In genomic region chr20:51487076-51487475, GRCh38 we compare ENCODE assay signal across 24 cellular contexts. TPM values are rescaled to one million over a fixed set of nuclear protein-coding genes. Genes with fewer than 3 reads are reported as not detected.
DNase-seq lines count a peak whose midpoint lies in the region; ATAC-seq and TF ChIP-seq lines count a peak whose summit lies in the region.
"Had no signal": no experiment of that assay in that cellular context is flagged by ENCODE, and none has a peak within 500 bp of the region (broad histone marks: within the 10 kb centered on the region; RNA-seq: fewer than 3 reads in every experiment).

No MANE protein-coding gene starts in this region.

- TF ChIP-seq POLR2A in IMR-90 (IDR thresholded peaks at IDR 0.05; ENCODE audit: low read depth, low read length) = no peak

- TF ChIP-seq RAD21 in IMR-90 (IDR thresholded peaks at IDR 0.05; ENCODE audit: low read length) (no peak), SK-N-SH (IDR thresholded peaks at IDR 0.05; ENCODE audit: low read length) (no peak)

- H3K9me3 ChIP-seq in IMR-90 (ENCODE audit: control insufficient read depth, insufficient read depth, low read length) (no peaks in the 10 kb centered on the region), SK-N-SH (no peaks in the 10 kb centered on the region), stomach smooth muscle (ENCODE audit: control insufficient read depth in 2 of 2, low read length in 2 of 2) (no peaks in the 10 kb centered on the region)
- H3K9me3 ChIP-seq: lower lobe of right lung had no signal

- H3K9ac ChIP-seq in IMR-90 (ENCODE audit: low read depth, low read length) = no peak overlapping the region
- H3K9ac ChIP-seq in SK-N-SH = peak overlapping the region; percentile 56; the same call in 1 of the 2 replicates
- peak overlapping the region in 1 of 2 donors; percentile 42 for H3K9ac ChIP-seq in stomach smooth muscle (ENCODE audit: low read length in 2 of 2)
- H3K9ac ChIP-seq: KMS-11 had no signal

- dilution Hi-C loops in IMR-90 (cut with HindIII; ENCODE audit: low sequenced_read_pairs, unreplicated experiment) = no loop called here

- peaks cover 9% of the 10 kb centered on the region; the same call in 1 of the 2 replicates for H3K9me1 ChIP-seq in IMR-90 (ENCODE audit: insufficient read depth, low read length)

- intact Hi-C loops in IMR-90 (cut with micrococcal nuclease) = loop anchor here (2.0 to 5.0 kb wide), 2 partner anchors 42 to 75 kb away; no protein-coding TSS in a partner anchor

- H2AFZ ChIP-seq in IMR-90 (replicated peaks; ENCODE audit: low read length, poor library complexity) (no peak overlapping the region), SK-N-SH (ENCODE audit: low read depth) (no peak overlapping the region)

- H4K8ac ChIP-seq in IMR-90 (ENCODE audit: low read depth in 2 of 2, low read length in 2 of 2) = no peak overlapping the region; a peak in 1 of 4 replicates

- no peak for TF ChIP-seq CTCF in IMR-90 (conservative IDR thresholded peaks at IDR 0.05; ENCODE audit: low read depth, low read length)
- no peak for TF ChIP-seq CTCF in SK-N-SH (IDR thresholded peaks at IDR 0.05)
- no peak for TF ChIP-seq CTCF in mesothelial cell of epicardium (IDR thresholded peaks at IDR 0.05; ENCODE audit: unreplicated experiment)

- no peak overlapping the region for H2BK120ac ChIP-seq in IMR-90 (ENCODE audit: low read depth, low read length)

- H2BK20ac ChIP-seq in IMR-90 (ENCODE audit: low read depth, low read length) = no peak overlapping the region; the same call in 1 of the 2 replicates

- H3K36me3 Mint-ChIP-seq in mesothelial cell of epicardium = no peaks in the 10 kb centered on the region

- no peak overlapping the region for H3K4me3 ChIP-seq in IMR-90 (ENCODE audit: insufficient read depth, low read depth, low read length)
- H3K4me3 ChIP-seq in SK-N-SH (ENCODE audit: low read depth in 2 of 2, low read length in 1 of 2) = no peak overlapping the region
- H3K4me3 ChIP-seq in stomach smooth muscle (ENCODE audit: low read length in 2 of 2) = peak overlapping the region; percentile 1 to 60
- H3K4me3 ChIP-seq: lower lobe of right lung, SJSA1 had no signal

- no peak overlapping the region for H3K4me3 Mint-ChIP-seq in mesothelial cell of epicardium
- H3K4me3 Mint-ChIP-seq: activated CD4-positive, alpha-beta T cell treated with anti-CD3 and anti-CD28 coated beads, Interleukin-2, amount 10 ng/mL, durations not matched to agents 24 days and 14 days; activated CD8-positive, alpha-beta memory T cell treated with anti-CD3 and anti-CD28 coated beads, Interleukin-2, amount 10 ng/mL, durations not matched to agents 7 days and 5 days; CD4-positive, CD25-positive, alpha-beta regulatory T cell; endodermal cell had no signal

- no peak overlapping the region; the same call in 1 of the 2 replicates for H3K27ac ChIP-seq in IMR-90 (ENCODE audit: insufficient read depth, low read length)
- peak overlapping the region in 1 of 2 experiments; percentile 82; a peak in 2 of 4 replicates for H3K27ac ChIP-seq in SK-N-SH (ENCODE audit: low read depth in 2 of 2, low read length in 1 of 2)
- H3K27ac ChIP-seq in stomach smooth muscle (ENCODE audit: low read length) = no peak overlapping the region
- H3K27ac ChIP-seq: KMS-11, lower lobe of right lung, SJSA1, VCaP had no signal

- peaks cover 3% of the 10 kb centered on the region; the same call in 1 of the 2 replicates for H4K20me1 ChIP-seq in IMR-90 (ENCODE audit: insufficient read depth, low read length)
- no peaks in the 10 kb centered on the region for H4K20me1 ChIP-seq in SK-N-SH (ENCODE audit: insufficient read depth)

- no peak for DNase-seq in IMR-90
- peak; percentile 50 for DNase-seq in SK-N-SH
- DNase-seq in mesothelial cell of epicardium (ENCODE audit: low spot score in 2 of 2, unreplicated experiment in 2 of 2) = no peak
- DNase-seq: activated CD4-positive, alpha-beta T cell treated with anti-CD3 and anti-CD28 coated beads, Interleukin-2, amount 10 ng/mL, durations not matched to agents 24 days and 14 days; activated CD8-positive, alpha-beta memory T cell treated with anti-CD3 and anti-CD28 coated beads, Interleukin-2, amount 10 ng/mL, durations not matched to agents 7 days and 5 days; CD4-positive, CD25-positive, alpha-beta regulatory T cell; endodermal cell; HCEC 1CT; kidney; lower lobe of right lung; NCI-H1694 treated with DMSO at 0.1 percent for 48 hours; NCI-H748 treated with DMSO at 0.1 percent for 48 hours; OCI-M1; stimulated activated CD4-positive, alpha-beta T cell treated with anti-CD3 and anti-CD28 coated beads, Interleukin-15, amount 100 ng/mL, for 24 hours; stimulated activated CD8-positive, alpha-beta memory T cell treated with anti-CD3 and anti-CD28 coated beads, Interleukin-4, amount 100 ng/mL, for 48 hours; T-helper 2 cell had no signal

- H3K4me1 ChIP-seq in IMR-90 (ENCODE audit: control insufficient read depth, insufficient read depth, low read length) (peaks cover 10% of the 10 kb centered on the region), SK-N-SH (ENCODE audit: control insufficient read depth in 1 of 2, insufficient read depth in 2 of 2, low read depth in 1 of 2, low read length in 1 of 2) (peaks cover 8 to 16% of the 10 kb centered on the region in 2 experiments; a peak in 3 of 4 replicates), stomach smooth muscle (ENCODE audit: control insufficient read depth, insufficient read depth, low read length) (peaks cover 15% of the 10 kb centered on the region)

- H3K4me1 Mint-ChIP-seq in mesothelial cell of epicardium = peaks cover 74% of the 10 kb centered on the region

- H3K14ac ChIP-seq in IMR-90 (replicated peaks; ENCODE audit: low read depth, low read length) = no peak overlapping the region; the same call in 1 of the 2 replicates

- BruUV-seq in IMR-90 (replicated peaks; lab: Mats Ljungman, UMichigan) = no TSS peak

- H3K79me2 ChIP-seq in SK-N-SH (ENCODE audit: insufficient read depth) = no peaks in the 10 kb centered on the region

- in situ Hi-C loops in IMR-90 (cut with MboI; ENCODE audit: low sequenced_read_pairs) = no loop called here

- TF ChIP-seq EP300 in SK-N-SH (IDR thresholded peaks at IDR 0.05; ENCODE audit: borderline replicate concordance in 1 of 2, low read depth in 1 of 2, low read length in 1 of 2) = no peak

- peak overlapping the region; percentile 10 for H2AK9ac ChIP-seq in IMR-90 (replicated peaks; ENCODE audit: low read depth, low read length, poor library complexity)

- no peak overlapping the region for H3K18ac ChIP-seq in IMR-90 (ENCODE audit: low read depth, low read length)

- POLR2A ChIA-PET in IMR-90 (lab: Charles Lee; ENCODE audit: unreplicated experiment) = no interaction called here
- POLR2A ChIA-PET in SK-N-SH (lab: Yijun Ruan, JAX) = no interaction called here

- H3K4me2 ChIP-seq in IMR-90 (ENCODE audit: low read depth, low read length) = peak overlapping the region; percentile 48
- no peak overlapping the region; the same call in 1 of the 2 replicates for H3K4me2 ChIP-seq in SK-N-SH
- H3K4me2 ChIP-seq: KMS-11 had no signal

- no peaks in the 10 kb centered on the region for H3K9me2 ChIP-seq in SK-N-SH

- H2BK15ac ChIP-seq in IMR-90 (ENCODE audit: low read depth, low read length) = no peak overlapping the region

- H3K27me3 ChIP-seq in IMR-90 (ENCODE audit: control insufficient read depth, insufficient read depth, low read length) = no peaks in the 10 kb centered on the region
- no peaks in the 10 kb centered on the region for H3K27me3 ChIP-seq in SK-N-SH (ENCODE audit: insufficient read depth)
- H3K27me3 ChIP-seq in stomach smooth muscle (ENCODE audit: control insufficient read depth in 1 of 2, insufficient read depth in 2 of 2, low read length in 2 of 2) = no peaks in the 10 kb centered on the region
- H3K27me3 ChIP-seq: brain microvascular endothelial cell had no signal

- peak overlapping the region; percentile 72 for H3K27ac Mint-ChIP-seq in mesothelial cell of epicardium
- H3K27ac Mint-ChIP-seq: activated CD4-positive, alpha-beta T cell treated with anti-CD3 and anti-CD28 coated beads, Interleukin-2, amount 10 ng/mL, durations not matched to agents 24 days and 14 days; endodermal cell had no signal

- H2AK5ac ChIP-seq in IMR-90 (ENCODE audit: low read depth, low read length) = no peak overlapping the region; the same call in 1 of the 2 replicates

- peaks cover 6% of the 10 kb centered on the region for H3F3A ChIP-seq in SK-N-SH (replicated peaks; ENCODE audit: insufficient read depth)

- no peaks in the 10 kb centered on the region for H3K27me3 Mint-ChIP-seq in mesothelial cell of epicardium (ENCODE audit: low read depth)
- H3K27me3 Mint-ChIP-seq: activated CD4-positive, alpha-beta T cell treated with anti-CD3 and anti-CD28 coated beads, Interleukin-2, amount 10 ng/mL, durations not matched to agents 24 days and 14 days; activated CD8-positive, alpha-beta memory T cell treated with anti-CD3 and anti-CD28 coated beads, Interleukin-2, amount 10 ng/mL, durations not matched to agents 7 days and 5 days; CD4-positive, CD25-positive, alpha-beta regulatory T cell had no signal

- CTCF ChIA-PET in IMR-90 (lab: Yijun Ruan, JAX) = interaction anchor here (0.5 to 1.2 kb wide), 2 partner anchors 13 to 115 kb away, joined by 3 to 6 read pairs; no protein-coding TSS in a partner anchor
- CTCF ChIA-PET in SK-N-SH (lab: Yijun Ruan, JAX) = interaction anchor here (0.8 kb wide), 1 partner anchor 9 kb away, joined by 3 read pairs; no protein-coding TSS in a partner anchor

- H3K56ac ChIP-seq in IMR-90 (ENCODE audit: extremely low read depth, insufficient read depth, low read length) = no peak overlapping the region

- H3K79me1 ChIP-seq in IMR-90 (ENCODE audit: low read depth in 1 of 2, low read length in 2 of 2) = no peaks in the 10 kb centered on the region

- H2BK5ac ChIP-seq in IMR-90 (ENCODE audit: low read depth, low read length, poor library complexity, severe bottlenecking) = no peak overlapping the region

- H3K23ac ChIP-seq in IMR-90 (ENCODE audit: low read depth, low read length) = no peak overlapping the region

- no peak overlapping the region for H4K5ac ChIP-seq in IMR-90 (ENCODE audit: low read depth, low read length)

- peak overlapping the region; percentile 55; the same call in 1 of the 2 replicates for H3K4ac ChIP-seq in IMR-90 (ENCODE audit: low read depth, low read length)

- H3K36me3 ChIP-seq in IMR-90 (ENCODE audit: control insufficient read depth, insufficient read depth, low read length) (no peaks in the 10 kb centered on the region), SK-N-SH (replicated peaks in 1 of 2; ENCODE audit: control insufficient read depth in 1 of 2, insufficient read depth in 2 of 2, low read length in 1 of 2) (no peaks in the 10 kb centered on the region), stomach smooth muscle (ENCODE audit: control insufficient read depth in 2 of 2, insufficient read depth in 2 of 2, low read length in 2 of 2) (no peaks in the 10 kb centered on the region)
- H3K36me3 ChIP-seq: brain microvascular endothelial cell, lower lobe of right lung, SJSA1 had no signal

- no peak overlapping the region for H4K91ac ChIP-seq in IMR-90 (ENCODE audit: insufficient read depth, low read depth, low read length)

- 86% methylated on average over 2 of the region's 7 CpGs; no CpG with 5 or more reads in 1 of the 2 experiments for WGBS in IMR-90 (ENCODE audit: extremely low coverage in 2 of 2, insufficient read length in 1 of 2), 2 experiments
- 75% methylated on average over 7 of the region's 7 CpGs for WGBS in SK-N-SH (ENCODE audit: low lambda C conversion rate)

- no peaks in the 10 kb centered on the region for H3K9me3 Mint-ChIP-seq in mesothelial cell of epicardium
- H3K9me3 Mint-ChIP-seq: activated CD4-positive, alpha-beta T cell treated with anti-CD3 and anti-CD28 coated beads, Interleukin-2, amount 10 ng/mL, durations not matched to agents 24 days and 14 days; endodermal cell had no signal

- ATAC-seq in IMR-90 (ENCODE audit: low read depth) (no peak), GM18520 (IDR thresholded peaks at IDR 0.05; ENCODE audit: unreplicated experiment) (no peak), GM21723 (IDR thresholded peaks at IDR 0.05; ENCODE audit: unreplicated experiment) (no peak), GM21619 (IDR thresholded peaks at IDR 0.05; ENCODE audit: unreplicated experiment) (no peak)
- ATAC-seq: activated CD8-positive, alpha-beta memory T cell treated with anti-CD3 and anti-CD28 coated beads, Interleukin-2, amount 10 ng/mL, durations not matched to agents 7 days and 5 days; lower lobe of right lung had no signal

RNA-seq across cellular contexts. Expression of gene NFATC2, which starts 55.4 kb away (rescaled TPM):
- 0.18 and 0.28 TPM in 2 replicates for total RNA-seq in IMR-90 (2012; rRNA removed)
- polyA plus RNA-seq in IMR-90 (2012; rRNA removed) = 0.38 and 0.44 TPM in 2 replicates
- polyA plus RNA-seq in IMR-90 (2012; cell fraction: cytosol; rRNA removed) = 0.16 and 0.22 TPM in 2 replicates
- polyA plus RNA-seq in IMR-90 (2012; cell fraction: nucleus; rRNA removed; ENCODE audit: low replicate concordance) = 0.70 and 0.74 TPM in 2 replicates
- polyA plus RNA-seq in SK-N-SH (2012; rRNA removed) = 0.13 and 0.36 TPM in 2 replicates
- 0.21 and 0.28 TPM in 2 replicates for polyA plus RNA-seq in SK-N-SH (2012; cell fraction: cytosol; rRNA removed)
- polyA plus RNA-seq in SK-N-SH (2012; cell fraction: nucleus; rRNA removed) = 0.90 and 1.0 TPM in 2 replicates
- total RNA-seq in mesothelial cell of epicardium = 13.1 to 14.0 TPM (median 14.0 TPM) in 3 replicates
- total RNA-seq: SJSA1 had no signal

Comparison
In these comparisons a context has a peak if more than half of its experiments do, and no peak if none do; other contexts are left out.
1. H3K4me3 ChIP-seq: peak in stomach smooth muscle (2 of 2); none in IMR-90 (single experiment) and SK-N-SH (0 of 2).
2. RNA of gene NFATC2, which starts 55.4 kb away (total RNA-seq): 13.1 to 14.0 TPM in mesothelial cell of epicardium; 0.18 to 0.28 TPM in IMR-90; every median in the first group is over 10 times any median in the second.